ENCODE assay signal across 27 cellular contexts in the genomic region with DNA sequence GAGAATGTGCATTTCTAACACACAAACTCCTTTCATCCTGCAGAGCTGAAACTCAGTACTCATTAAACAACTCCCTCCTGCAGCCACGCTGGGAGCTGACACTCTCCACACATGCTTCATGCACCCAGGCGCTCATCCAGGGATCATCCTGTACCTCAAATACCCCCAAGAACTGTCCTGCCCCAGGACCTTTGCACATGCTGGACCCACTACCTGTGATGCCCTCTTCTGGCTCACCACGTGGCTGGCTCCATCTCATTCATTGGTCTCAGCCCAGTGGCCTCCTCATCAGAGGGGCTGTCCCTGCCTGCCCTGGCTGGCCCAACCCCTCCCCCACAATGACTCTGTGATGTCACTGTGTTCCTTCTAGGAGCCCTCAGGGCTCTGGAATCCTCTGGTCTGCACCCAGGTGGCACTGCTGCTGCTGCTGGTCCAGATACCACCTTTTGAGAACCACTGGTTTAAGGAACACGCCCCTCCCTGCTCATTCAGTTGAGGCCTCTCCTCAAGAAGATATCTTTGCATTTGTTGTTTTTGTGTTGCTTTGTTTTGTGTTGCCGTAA.
DNase-seq lines count a peak whose midpoint lies in the region; ATAC-seq, FAIRE-seq and TF ChIP-seq lines count a peak whose summit lies in the region.
"Had no signal": no experiment of that assay in that cellular context is flagged by ENCODE, and none has a peak within 500 bp of the region (broad histone marks: within the 10 kb centered on the region; RNA-seq: fewer than 3 reads in every experiment).

No MANE protein-coding gene starts in this region.

- FAIRE-seq in K562 (lab: Jason Lieb, UNC) (no peak), small intestine (lab: Jason Lieb, UNC) (no peak)
- FAIRE-seq: A204.1, G401.6, GM12891, GM19239 had no signal

- intact Hi-C loops in K562 (cut with micrococcal nuclease) = no loop called here

- H3K27ac ChIP-seq in GM23338 (ENCODE audit: low read depth) (no peak overlapping the region), HEK293 (ENCODE audit: extremely low read depth, low read depth, low read length) (no peak overlapping the region), K562 (ENCODE audit: extremely low read depth, low read depth, low read length) (no peak overlapping the region), mesendoderm (ENCODE audit: low read depth, low read length) (no peak overlapping the region), small intestine (ENCODE audit: low read depth in 1 of 2, low read length in 1 of 2) (no peak overlapping the region)
- H3K27ac ChIP-seq: HL-60 had no signal

- H3K4me1 ChIP-seq in GM23338 (ENCODE audit: insufficient read depth) (peaks cover 14% of the 10 kb centered on the region; the same call in 1 of the 2 replicates), HEK293 (ENCODE audit: control insufficient read depth, insufficient read depth, low read length) (no peaks in the 10 kb centered on the region), K562 (replicated peaks in 1 of 2; ENCODE audit: control insufficient read depth in 2 of 2, insufficient read depth in 2 of 2, low read length in 2 of 2) (no peaks in the 10 kb centered on the region), mesendoderm (ENCODE audit: control insufficient read depth, low read depth, low read length) (peaks cover 3% of the 10 kb centered on the region), small intestine (ENCODE audit: control insufficient read depth in 2 of 2, insufficient read depth in 1 of 2, low read depth in 1 of 2, low read length in 1 of 2) (no peaks in the 10 kb centered on the region)
- H3K4me1 ChIP-seq: HAP-1 had no signal

- H2AFZ ChIP-seq in GM23338 = no peak overlapping the region; the same call in 1 of the 2 replicates
- no peak overlapping the region for H2AFZ ChIP-seq in K562 (ENCODE audit: low read depth, low read length)

- H3K27ac Mint-ChIP-seq in GM23338 = no peak overlapping the region
- H3K27ac Mint-ChIP-seq: CD4-positive, CD25-positive, alpha-beta regulatory T cell; CD8-positive, alpha-beta memory T cell; HFFc6; IgD-negative memory B cell had no signal

- no peak for TF ChIP-seq EP300 in K562 (IDR thresholded peaks at IDR 0.05; ENCODE audit: low read length)

- H2BK5ac ChIP-seq in mesendoderm (ENCODE audit: low read length) = no peak overlapping the region

- H3K79me2 ChIP-seq in GM23338 (replicated peaks; ENCODE audit: insufficient read depth) = no peaks in the 10 kb centered on the region
- no peaks in the 10 kb centered on the region for H3K79me2 ChIP-seq in K562 (ENCODE audit: control insufficient read depth, insufficient read depth, low read length)
- H3K79me2 ChIP-seq in mesendoderm (ENCODE audit: control insufficient read depth, insufficient read depth, low read length) = no peaks in the 10 kb centered on the region

- H3K23ac ChIP-seq in mesendoderm (ENCODE audit: low read length) = no peak overlapping the region

- H4K8ac ChIP-seq in mesendoderm (ENCODE audit: low read depth, low read length) = no peak overlapping the region

- H3K9me1 ChIP-seq in K562 (ENCODE audit: control insufficient read depth, insufficient read depth, low read length) = no peaks in the 10 kb centered on the region

- no peaks in the 10 kb centered on the region for H3K36me3 ChIP-seq in GM23338 (ENCODE audit: insufficient read depth)
- no peaks in the 10 kb centered on the region for H3K36me3 ChIP-seq in HEK293 (ENCODE audit: control insufficient read depth in 2 of 2, insufficient read depth in 1 of 2, low read length in 2 of 2)
- H3K36me3 ChIP-seq in K562 (ENCODE audit: control insufficient read depth, insufficient read depth, low read length) = no peaks in the 10 kb centered on the region
- no peaks in the 10 kb centered on the region for H3K36me3 ChIP-seq in mesendoderm (ENCODE audit: control insufficient read depth, insufficient read depth, low read length)
- no peaks in the 10 kb centered on the region for H3K36me3 ChIP-seq in small intestine (ENCODE audit: control insufficient read depth in 2 of 2, insufficient read depth in 2 of 2, low read length in 2 of 2)
- H3K36me3 ChIP-seq: BE2C, HAP-1 had no signal

- DNase-seq in GM23338 (ENCODE audit: low spot score) (no peak), K562 (ENCODE audit: extremely low read depth in 1 of 4, low spot score in 3 of 4) (no peak), mesendoderm (peak; percentile 72), small intestine (no peak), nucleus accumbens (lab: John Stamatoyannopoulos, UW) (no peak)
- DNase-seq: ACHN; BE2C; C1 segment of cervical spinal cord; CD4-positive, CD25-positive, alpha-beta regulatory T cell; CD8-positive, alpha-beta memory T cell; COR-L47; DMS 273 treated with DMSO at 0.1 percent for 48 hours; DMS53; DND-41; EL; HFFc6; Kasumi-1; KG1 had no signal

- BruUV-seq in K562 (replicated peaks; lab: Mats Ljungman, UMichigan) = no TSS peak

- no peak overlapping the region for H3K18ac ChIP-seq in mesendoderm (ENCODE audit: low read length)

- WGBS in K562 (ENCODE audit: insufficient coverage, low coverage, missing lambda C conversion rate) = 2% methylated on average over 5 of the region's 5 CpGs
- no CpG with 5 or more reads among the region's 5 CpGs for WGBS in mesendoderm (ENCODE audit: extremely low coverage, insufficient coverage, low lambda C conversion rate)
- WGBS in small intestine, 3 donors = 60 to 86% (median 67%) methylated on average over 5 of the region's 5 CpGs

- H3K9me3 Mint-ChIP-seq in GM23338 = no peaks in the 10 kb centered on the region; the same call in 2 of the 3 replicates
- H3K9me3 Mint-ChIP-seq: HFFc6 had no signal

- H4K20me1 ChIP-seq in GM23338 (replicated peaks; ENCODE audit: insufficient read depth) (no peaks in the 10 kb centered on the region), K562 (replicated peaks; ENCODE audit: control insufficient read depth, insufficient read depth, low read length) (0 out of 2 replicates have a peak, but pooled peaks cover 3% of the 10 kb centered on the region)

- TF ChIP-seq CTCF in GM23338 (conservative IDR thresholded peaks at IDR 0.05; ENCODE audit: low read depth in 2 of 2) (no peak), HEK293 (tag by site-specific recombination; IDR thresholded peaks at IDR 0.05) (no peak), K562 (IDR thresholded peaks at IDR 0.05 in 2 of 3, conservative IDR thresholded peaks at IDR 0.05 in 1 of 3; ENCODE audit: insufficient read depth in 2 of 3, low read depth in 1 of 3, low read length in 3 of 3) (no peak)

- peaks cover 43% of the 10 kb centered on the region for H3K4me1 Mint-ChIP-seq in GM23338
- H3K4me1 Mint-ChIP-seq: CD4-positive, CD25-positive, alpha-beta regulatory T cell; CD8-positive, alpha-beta memory T cell; IgD-negative memory B cell had no signal

- no peak for TF ChIP-seq RAD21 in K562 (CRISPR knock-in tag; conservative IDR thresholded peaks at IDR 0.05 in 1 of 2, IDR thresholded peaks at IDR 0.05 in 1 of 2)

- H3K9me3 ChIP-seq in HEK293 (ENCODE audit: control insufficient read depth, insufficient read depth, low read depth, low read length) = no peaks in the 10 kb centered on the region
- no peaks in the 10 kb centered on the region for H3K9me3 ChIP-seq in K562 (replicated peaks; ENCODE audit: control insufficient read depth, insufficient read depth, low read depth, low read length)
- H3K9me3 ChIP-seq in small intestine (ENCODE audit: control insufficient read depth, low read depth) = no peaks in the 10 kb centered on the region
- H3K9me3 ChIP-seq: BE2C, HAP-1 had no signal

- no peak overlapping the region for H3K4ac ChIP-seq in mesendoderm (ENCODE audit: low read depth, low read length)

- H3K4me3 ChIP-seq in GM23338 = no peak overlapping the region
- H3K4me3 ChIP-seq in HEK293 (ENCODE audit: low read depth, low read length) = no peak overlapping the region
- no peak overlapping the region for H3K4me3 ChIP-seq in K562
- no peak overlapping the region for H3K4me3 ChIP-seq in mesendoderm (ENCODE audit: low read length)
- H3K4me3 ChIP-seq in small intestine (ENCODE audit: low read depth in 1 of 2, low read length in 2 of 2) = no peak overlapping the region
- H3K4me3 ChIP-seq: HAP-1 had no signal

- no peak overlapping the region for H4K5ac ChIP-seq in mesendoderm (ENCODE audit: low read length)

- POLR2A ChIA-PET in HEK293 (lab: Yijun Ruan, JAX) = no interaction called here
- POLR2A ChIA-PET in K562 (lab: Yijun Ruan, JAX) = no interaction called here

- CTCF ChIA-PET in HEK293 (lab: Yijun Ruan, JAX) (interaction anchor here (0.7 to 0.8 kb wide), 2 partner anchors 11 to 20 kb away, joined by 3 read pairs; no protein-coding TSS in a partner anchor), K562 (lab: Yijun Ruan, JAX; ENCODE audit: low intra/inter-chr PET ratio) (no interaction called here)

- no peaks in the 10 kb centered on the region for H3K27me3 ChIP-seq in GM23338 (ENCODE audit: insufficient read depth)
- peaks cover 13 to 55% of the 10 kb centered on the region in 2 experiments; a peak in 4 of 5 replicates for H3K27me3 ChIP-seq in K562 (ENCODE audit: control insufficient read depth in 2 of 2, insufficient read depth in 2 of 2, low read length in 2 of 2)
- H3K27me3 ChIP-seq in mesendoderm (ENCODE audit: insufficient read depth, low read length, poor library complexity) = no peaks in the 10 kb centered on the region
- H3K27me3 ChIP-seq in small intestine (ENCODE audit: control insufficient read depth in 2 of 2, insufficient read depth in 2 of 2, low read length in 2 of 2) = no peaks in the 10 kb centered on the region
- H3K27me3 ChIP-seq: BE2C had no signal

- H3K9ac ChIP-seq in K562 (ENCODE audit: insufficient read depth in 1 of 2, low read depth in 2 of 2, low read length in 2 of 2) (no peak overlapping the region), mesendoderm (ENCODE audit: low read length) (no peak overlapping the region)

- H3K4me2 ChIP-seq in GM23338 (no peak overlapping the region), K562 (ENCODE audit: insufficient read depth, low read length) (no peak overlapping the region), mesendoderm (ENCODE audit: low read length) (no peak overlapping the region)

- no peaks in the 10 kb centered on the region for H3K9me2 ChIP-seq in GM23338 (ENCODE audit: insufficient read depth)

- H3K4me3 Mint-ChIP-seq in GM23338 = no peak overlapping the region
- H3K4me3 Mint-ChIP-seq: CD4-positive, CD25-positive, alpha-beta regulatory T cell; CD8-positive, alpha-beta memory T cell; HFFc6; IgD-negative memory B cell had no signal

- no peak overlapping the region for H2BK120ac ChIP-seq in mesendoderm (ENCODE audit: low read depth, low read length)

- no peaks in the 10 kb centered on the region for H3K79me1 ChIP-seq in mesendoderm (ENCODE audit: low read length)

- TF ChIP-seq POLR2A in K562 (conservative IDR thresholded peaks at IDR 0.05) = no peak

- no peak for ATAC-seq in GM23338
- ATAC-seq in K562 = no peak
- no peak for ATAC-seq in GM19351 (IDR thresholded peaks at IDR 0.05; ENCODE audit: unreplicated experiment)

- no peak overlapping the region for H3K56ac ChIP-seq in mesendoderm (ENCODE audit: low read length)

- in situ Hi-C loops in K562 (cut with MboI) = no loop called here

- peaks cover 15% of the 10 kb centered on the region for H3K27me3 Mint-ChIP-seq in GM23338 (ENCODE audit: insufficient read depth, low read depth, poor library complexity)

- no peak overlapping the region for H2AK5ac ChIP-seq in mesendoderm (ENCODE audit: low read length)

- H2BK15ac ChIP-seq in mesendoderm (replicated peaks; ENCODE audit: low read depth) = no peak overlapping the region

- H3F3A ChIP-seq in GM23338 (replicated peaks; ENCODE audit: low read depth) = no peaks in the 10 kb centered on the region

- H3K36me3 Mint-ChIP-seq in GM23338 (ENCODE audit: low read depth) = no peaks in the 10 kb centered on the region
- H3K36me3 Mint-ChIP-seq: CD4-positive, CD25-positive, alpha-beta regulatory T cell; CD8-positive, alpha-beta memory T cell; IgD-negative memory B cell had no signal
